In the genomic region with DNA sequence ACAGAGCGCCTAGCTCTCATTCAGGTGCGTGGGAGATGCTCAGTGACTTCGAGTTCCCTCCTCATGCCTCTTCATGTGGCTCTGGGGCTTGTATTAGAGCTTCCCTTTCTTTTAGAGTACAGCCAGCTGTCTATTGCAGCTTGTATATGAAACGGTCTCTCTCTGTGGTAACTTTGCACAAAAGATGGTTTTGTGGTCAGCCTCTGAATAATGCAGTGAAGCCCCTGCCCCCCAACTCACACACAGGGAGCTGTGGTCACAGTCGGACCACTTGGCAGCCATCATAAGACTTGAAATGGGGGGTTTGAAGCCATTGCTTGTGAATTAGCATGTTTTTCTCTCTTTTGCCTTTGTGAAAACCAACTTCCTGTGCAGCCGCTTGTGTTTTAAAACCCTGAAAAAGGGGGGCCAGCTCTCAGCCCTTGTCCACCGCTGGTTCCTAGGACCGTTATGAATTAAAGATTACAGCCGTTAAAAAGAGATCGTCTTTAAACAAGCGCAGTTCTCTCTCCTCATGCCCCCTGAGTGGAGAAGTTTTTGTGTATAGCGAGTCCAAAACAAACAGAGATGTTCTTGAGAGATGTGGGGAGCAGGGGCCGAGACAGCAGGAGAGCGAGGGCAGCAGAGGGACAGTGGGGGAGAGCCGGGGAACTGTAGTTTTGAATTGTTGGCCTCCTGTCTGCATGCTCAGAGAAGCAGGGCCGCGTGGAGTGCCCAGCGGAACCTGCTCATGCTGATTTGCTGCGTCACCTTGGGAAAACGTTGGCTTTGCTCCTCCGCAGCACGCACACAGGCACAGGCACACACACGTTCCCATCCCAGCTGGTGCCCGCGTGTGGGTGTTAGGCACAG, we compare ENCODE assay signal across 1 cellular context.
TF ChIP-seq lines count a peak whose summit lies in the region.

No MANE protein-coding gene starts in this region.

TF ChIP-seq in HepG2, 621 proteins besides CTCF, POLR2A, EP300 and RAD21:
- TF ChIP-seq, protein P1, sequence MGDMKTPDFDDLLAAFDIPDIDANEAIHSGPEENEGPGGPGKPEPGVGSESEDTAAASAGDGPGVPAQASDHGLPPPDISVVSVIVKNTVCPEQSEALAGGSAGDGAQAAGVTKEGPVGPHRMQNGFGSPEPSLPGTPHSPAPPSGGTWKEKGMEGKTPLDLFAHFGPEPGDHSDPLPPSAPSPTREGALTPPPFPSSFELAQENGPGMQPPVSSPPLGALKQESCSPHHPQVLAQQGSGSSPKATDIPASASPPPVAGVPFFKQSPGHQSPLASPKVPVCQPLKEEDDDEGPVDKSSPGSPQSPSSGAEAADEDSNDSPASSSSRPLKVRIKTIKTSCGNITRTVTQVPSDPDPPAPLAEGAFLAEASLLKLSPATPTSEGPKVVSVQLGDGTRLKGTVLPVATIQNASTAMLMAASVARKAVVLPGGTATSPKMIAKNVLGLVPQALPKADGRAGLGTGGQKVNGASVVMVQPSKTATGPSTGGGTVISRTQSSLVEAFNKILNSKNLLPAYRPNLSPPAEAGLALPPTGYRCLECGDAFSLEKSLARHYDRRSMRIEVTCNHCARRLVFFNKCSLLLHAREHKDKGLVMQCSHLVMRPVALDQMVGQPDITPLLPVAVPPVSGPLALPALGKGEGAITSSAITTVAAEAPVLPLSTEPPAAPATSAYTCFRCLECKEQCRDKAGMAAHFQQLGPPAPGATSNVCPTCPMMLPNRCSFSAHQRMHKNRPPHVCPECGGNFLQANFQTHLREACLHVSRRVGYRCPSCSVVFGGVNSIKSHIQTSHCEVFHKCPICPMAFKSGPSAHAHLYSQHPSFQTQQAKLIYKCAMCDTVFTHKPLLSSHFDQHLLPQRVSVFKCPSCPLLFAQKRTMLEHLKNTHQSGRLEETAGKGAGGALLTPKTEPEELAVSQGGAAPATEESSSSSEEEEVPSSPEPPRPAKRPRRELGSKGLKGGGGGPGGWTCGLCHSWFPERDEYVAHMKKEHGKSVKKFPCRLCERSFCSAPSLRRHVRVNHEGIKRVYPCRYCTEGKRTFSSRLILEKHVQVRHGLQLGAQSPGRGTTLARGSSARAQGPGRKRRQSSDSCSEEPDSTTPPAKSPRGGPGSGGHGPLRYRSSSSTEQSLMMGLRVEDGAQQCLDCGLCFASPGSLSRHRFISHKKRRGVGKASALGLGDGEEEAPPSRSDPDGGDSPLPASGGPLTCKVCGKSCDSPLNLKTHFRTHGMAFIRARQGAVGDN (CRISPR knock-in tag; IDR thresholded peaks at IDR 0.05): 0 out of 2 replicates have a peak, but pooled peaks have one; percentile 6
- TF ChIP-seq PAWR (CRISPR knock-in tag; IDR thresholded peaks at IDR 0.05; ENCODE audit: borderline replicate concordance): no peak
